ENCODE assay signal across 18 cellular contexts in genomic region chr5:78661691-78662090, GRCh38. TPM values are rescaled to one million over a fixed set of nuclear protein-coding genes. Genes with fewer than 3 reads are reported as not detected.
DNase-seq lines count a peak whose midpoint lies in the region; ATAC-seq and TF ChIP-seq lines count a peak whose summit lies in the region.
"Had no signal": no experiment of that assay in that cellular context is flagged by ENCODE, and none has a peak within 500 bp of the region (broad histone marks: within the 10 kb centered on the region; RNA-seq: fewer than 3 reads in every experiment).

No MANE protein-coding gene starts in this region.

- ATAC-seq in GM19452 (IDR thresholded peaks at IDR 0.05; ENCODE audit: unreplicated experiment), result peak; percentile 55
- peak; percentile 80 for ATAC-seq in HG02759 (IDR thresholded peaks at IDR 0.05; ENCODE audit: unreplicated experiment)
- ATAC-seq in HG03432 (IDR thresholded peaks at IDR 0.05; ENCODE audit: unreplicated experiment), result peak; percentile 79
- ATAC-seq in naive thymus-derived CD8-positive, alpha-beta T cell, result no peak
- ATAC-seq: A549; activated CD8-positive, alpha-beta T cell treated with anti-CD3 and anti-CD28 coated beads for 36 hours; foreskin keratinocyte had no signal

- no peak overlapping the region for H3K27ac Mint-ChIP-seq in naive thymus-derived CD8-positive, alpha-beta T cell
- H3K27ac Mint-ChIP-seq: activated CD8-positive, alpha-beta T cell treated with anti-CD3 and anti-CD28 coated beads for 36 hours; activated naive CD4-positive, alpha-beta T cell treated with anti-CD3 and anti-CD28 coated beads, Interleukin-2, amount 10 ng/mL, durations not matched to agents 7 days and 5 days had no signal

- H3K4me3 ChIP-seq in GM12865 (ENCODE audit: low read depth, low read length) (no peak overlapping the region), foreskin fibroblast (ENCODE audit: low read depth in 1 of 2, low read length in 2 of 2) (no peak overlapping the region)
- H3K4me3 ChIP-seq: A549, breast epithelium, tibial artery had no signal

- H3K4me3 Mint-ChIP-seq in naive thymus-derived CD8-positive, alpha-beta T cell, result no peak overlapping the region
- H3K4me3 Mint-ChIP-seq: activated CD8-positive, alpha-beta T cell treated with anti-CD3 and anti-CD28 coated beads for 36 hours; activated naive CD4-positive, alpha-beta T cell treated with anti-CD3 and anti-CD28 coated beads, Interleukin-2, amount 10 ng/mL, durations not matched to agents 7 days and 5 days had no signal

- peak; percentile 73 for DNase-seq in GM12865 (ENCODE audit: low read depth)
- no peak for DNase-seq in NCI-H446 (lab: John Stamatoyannopoulos, UW)
- no peak for DNase-seq in naive thymus-derived CD8-positive, alpha-beta T cell
- no peak for DNase-seq in foreskin melanocyte
- no peak for DNase-seq in foreskin fibroblast
- DNase-seq: activated CD8-positive, alpha-beta T cell treated with anti-CD3 and anti-CD28 coated beads for 36 hours; activated naive CD4-positive, alpha-beta T cell treated with anti-CD3 and anti-CD28 coated beads, Interleukin-2, amount 10 ng/mL, durations not matched to agents 7 days and 5 days; foreskin keratinocyte; GF-D8; midbrain; NCI-H2081; NCI-H82; tibial artery had no signal

- no peaks in the 10 kb centered on the region for H3K4me1 Mint-ChIP-seq in naive thymus-derived CD8-positive, alpha-beta T cell
- H3K4me1 Mint-ChIP-seq: activated naive CD4-positive, alpha-beta T cell treated with anti-CD3 and anti-CD28 coated beads, Interleukin-2, amount 10 ng/mL, durations not matched to agents 7 days and 5 days had no signal

- POLR2A ChIA-PET in naive thymus-derived CD8-positive, alpha-beta T cell (lab: Charles Lee), result no interaction called here

- H3K36me3 Mint-ChIP-seq in naive thymus-derived CD8-positive, alpha-beta T cell, result no peaks in the 10 kb centered on the region
- H3K36me3 Mint-ChIP-seq: activated naive CD4-positive, alpha-beta T cell treated with anti-CD3 and anti-CD28 coated beads, Interleukin-2, amount 10 ng/mL, durations not matched to agents 7 days and 5 days had no signal

- peaks cover 0 to 11% (median 2%) of the 10 kb centered on the region in 5 donors for H3K27me3 Mint-ChIP-seq in naive thymus-derived CD8-positive, alpha-beta T cell

- H3K9me3 Mint-ChIP-seq in naive thymus-derived CD8-positive, alpha-beta T cell, result no peaks in the 10 kb centered on the region
- H3K9me3 Mint-ChIP-seq: activated CD8-positive, alpha-beta T cell treated with anti-CD3 and anti-CD28 coated beads for 36 hours; activated naive CD4-positive, alpha-beta T cell treated with anti-CD3 and anti-CD28 coated beads, Interleukin-2, amount 10 ng/mL, durations not matched to agents 7 days and 5 days had no signal

- TF ChIP-seq CTCF in GM12865 (IDR thresholded peaks at IDR 0.05; ENCODE audit: insufficient read depth, low read depth, low read length, missing control alignments), result no peak
- TF ChIP-seq CTCF in foreskin fibroblast (IDR thresholded peaks at IDR 0.05; ENCODE audit: low read depth, low read length), result no peak

RNA-seq across cellular contexts. Expression of gene LHFPL2, which starts 13.1 kb away (rescaled TPM):
- total RNA-seq in naive thymus-derived CD8-positive, alpha-beta T cell, result 1 to 10 TPM; 1.4 to 1.8 TPM
- polyA plus RNA-seq in naive thymus-derived CD8-positive, alpha-beta T cell, result under 1 TPM; 0.15 to 0.56 (median 0.20) TPM

Comparison
In these comparisons a context has a peak if more than half of its experiments do, and no peak if none do; other contexts are left out.
1. ATAC-seq: peak in GM19452 (single experiment), HG02759 (single experiment) and HG03432 (single experiment); none in naive thymus-derived CD8-positive, alpha-beta T cell (0 of 2).